In genomic region chr13:49208619-49209018, GRCh38 we compare ENCODE assay signal across 2 cellular contexts.
TF ChIP-seq lines count a peak whose summit lies in the region.

No MANE protein-coding gene starts in this region.

TF ChIP-seq in HepG2, 621 proteins besides CTCF, POLR2A, EP300 and RAD21:
- no peak for TF ChIP-seq HES4 (CRISPR knock-in tag; IDR thresholded peaks at IDR 0.05; ENCODE audit: borderline replicate concordance)
- peak; percentile 58 for TF ChIP-seq MAFF (IDR thresholded peaks at IDR 0.05; ENCODE audit: low read depth, low read length)
- peak; percentile 20 to 56; a peak in 2 of 4 replicates for TF ChIP-seq MAFK (conservative IDR thresholded peaks at IDR 0.05 in 1 of 2, IDR thresholded peaks at IDR 0.05 in 1 of 2; ENCODE audit: low read length in 2 of 2)

TF ChIP-seq in K562, 482 proteins besides CTCF, POLR2A, EP300 and RAD21:
- TF ChIP-seq ZNF316 (IDR thresholded peaks at IDR 0.05) (0 out of 2 replicates have a peak, but pooled peaks have one; percentile 10), XRCC3 (IDR thresholded peaks at IDR 0.05) (no peak)
